Comparison of ENCODE assay signal across 11 cellular contexts in the genomic region with DNA sequence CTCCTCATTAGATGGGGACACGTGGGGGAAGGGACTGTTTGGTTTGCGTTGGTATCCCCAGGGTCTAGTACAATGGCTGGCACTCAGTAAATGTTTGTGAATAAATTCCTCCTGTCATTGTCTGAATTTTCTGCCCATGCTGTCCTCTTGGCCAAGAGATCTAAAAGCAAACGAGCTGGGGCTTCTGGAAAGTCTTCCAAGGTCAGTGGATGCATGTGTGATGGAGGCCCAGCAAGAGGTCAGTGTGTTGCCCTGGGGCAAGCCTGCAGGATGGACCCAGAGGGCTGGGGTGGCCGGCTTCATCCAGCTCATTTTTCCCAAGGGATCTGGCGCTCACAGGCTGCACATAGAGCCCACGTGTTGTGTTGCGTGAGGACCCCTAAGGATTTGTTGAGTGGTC. TPM values are rescaled to one million over a fixed set of nuclear protein-coding genes. Genes with fewer than 3 reads are reported as not detected.
DNase-seq lines count a peak whose midpoint lies in the region; ATAC-seq and TF ChIP-seq lines count a peak whose summit lies in the region.
"Had no signal": no experiment of that assay in that cellular context is flagged by ENCODE, and none has a peak within 500 bp of the region (broad histone marks: within the 10 kb centered on the region; RNA-seq: fewer than 3 reads in every experiment).

No MANE protein-coding gene starts in this region.

- peak overlapping the region; percentile 52 for H3K9ac ChIP-seq in mucosa of stomach (ENCODE audit: low read length)

- no peak overlapping the region for H3K4me3 Mint-ChIP-seq in activated CD8-positive, alpha-beta T cell treated with anti-CD3 and anti-CD28 coated beads, Interleukin-2, amount 10 ng/mL, durations not matched to agents 7 days and 5 days
- no peak overlapping the region for H3K4me3 Mint-ChIP-seq in activated CD8-positive, alpha-beta T cell treated with anti-CD3 and anti-CD28 coated beads for 36 hours
- H3K4me3 Mint-ChIP-seq: activated CD4-positive, alpha-beta memory T cell treated with anti-CD3 and anti-CD28 coated beads for 36 hours had no signal

- no peaks in the 10 kb centered on the region for H3K27me3 Mint-ChIP-seq in activated CD8-positive, alpha-beta T cell treated with anti-CD3 and anti-CD28 coated beads, Interleukin-2, amount 10 ng/mL, durations not matched to agents 7 days and 5 days (ENCODE audit: low read depth)
- H3K27me3 Mint-ChIP-seq in activated CD8-positive, alpha-beta T cell treated with anti-CD3 and anti-CD28 coated beads for 36 hours = no peaks in the 10 kb centered on the region
- H3K27me3 Mint-ChIP-seq: activated CD4-positive, alpha-beta memory T cell treated with anti-CD3 and anti-CD28 coated beads for 36 hours had no signal

- no peak overlapping the region for H3K4me3 ChIP-seq in mucosa of stomach (ENCODE audit: low read length)
- no peak overlapping the region for H3K4me3 ChIP-seq in tibial artery

- POLR2A ChIA-PET in activated CD8-positive, alpha-beta T cell treated with anti-CD3 and anti-CD28 coated beads, Interleukin-2, amount 10 ng/mL, durations not matched to agents 7 days and 5 days (lab: Charles Lee) = interaction anchor here (1.0 to 1.8 kb wide), 4 partner anchors 30 to 87 kb away, joined by 3 to 8 read pairs (median 4); partner anchors contain the start of gene JUN
- POLR2A ChIA-PET in activated CD8-positive, alpha-beta T cell treated with anti-CD3 and anti-CD28 coated beads for 36 hours (lab: Charles Lee) = interaction anchor here (1.0 to 2.0 kb wide), 4 partner anchors 11 to 70 kb away, joined by 3 to 9 read pairs (median 3); no protein-coding TSS in a partner anchor

- H3K4me1 ChIP-seq in mucosa of stomach (ENCODE audit: control insufficient read depth, insufficient read depth, low read length) (peaks cover 43% of the 10 kb centered on the region), tibial artery (peaks cover 0 to 35% (median 17%) of the 10 kb centered on the region in 4 donors)

- CTCF ChIA-PET in activated CD8-positive, alpha-beta T cell treated with anti-CD3 and anti-CD28 coated beads, Interleukin-2, amount 10 ng/mL, durations not matched to agents 7 days and 5 days (lab: Charles Lee) = no interaction called here
- CTCF ChIA-PET in activated CD8-positive, alpha-beta T cell treated with anti-CD3 and anti-CD28 coated beads for 36 hours (lab: Charles Lee) = no interaction called here

- H3K4me1 Mint-ChIP-seq in activated CD8-positive, alpha-beta T cell treated with anti-CD3 and anti-CD28 coated beads, Interleukin-2, amount 10 ng/mL, durations not matched to agents 7 days and 5 days (ENCODE audit: low read depth) = peaks cover 52% of the 10 kb centered on the region
- peaks cover 43% of the 10 kb centered on the region for H3K4me1 Mint-ChIP-seq in activated CD8-positive, alpha-beta T cell treated with anti-CD3 and anti-CD28 coated beads for 36 hours (ENCODE audit: low read depth)

- H3K27ac ChIP-seq in cingulate gyrus (ENCODE audit: low read depth, low read length) (peak overlapping the region; percentile 7), tibial artery (peak overlapping the region; percentile 84 to 86)

- H3K27me3 ChIP-seq in mucosa of stomach (ENCODE audit: control insufficient read depth, insufficient read depth, low read length) = no peaks in the 10 kb centered on the region
- no peaks in the 10 kb centered on the region for H3K27me3 ChIP-seq in tibial artery

- no peaks in the 10 kb centered on the region for H3K36me3 ChIP-seq in mucosa of stomach (ENCODE audit: control insufficient read depth, insufficient read depth, low read length)
- no peaks in the 10 kb centered on the region for H3K36me3 ChIP-seq in tibial artery

- peaks cover 5% of the 10 kb centered on the region for H3K36me3 Mint-ChIP-seq in activated CD8-positive, alpha-beta T cell treated with anti-CD3 and anti-CD28 coated beads, Interleukin-2, amount 10 ng/mL, durations not matched to agents 7 days and 5 days (ENCODE audit: low read depth)
- H3K36me3 Mint-ChIP-seq in activated CD8-positive, alpha-beta T cell treated with anti-CD3 and anti-CD28 coated beads for 36 hours (ENCODE audit: low read depth) = no peaks in the 10 kb centered on the region
- H3K36me3 Mint-ChIP-seq: activated CD4-positive, alpha-beta memory T cell treated with anti-CD3 and anti-CD28 coated beads for 36 hours; brain had no signal

- H3K9me3 ChIP-seq in mucosa of stomach (ENCODE audit: control insufficient read depth, low read length) (no peaks in the 10 kb centered on the region), tibial artery (no peaks in the 10 kb centered on the region)

- H3K27ac Mint-ChIP-seq in activated CD8-positive, alpha-beta T cell treated with anti-CD3 and anti-CD28 coated beads, Interleukin-2, amount 10 ng/mL, durations not matched to agents 7 days and 5 days = peak overlapping the region; percentile 43
- no peak overlapping the region for H3K27ac Mint-ChIP-seq in activated CD8-positive, alpha-beta T cell treated with anti-CD3 and anti-CD28 coated beads for 36 hours
- H3K27ac Mint-ChIP-seq: activated CD4-positive, alpha-beta memory T cell treated with anti-CD3 and anti-CD28 coated beads for 36 hours had no signal

- intact Hi-C loops in activated CD8-positive, alpha-beta T cell treated with anti-CD3 and anti-CD28 coated beads for 36 hours (cut with micrococcal nuclease) = no loop called here
- intact Hi-C loops in tibial artery (cut with DNase I; ENCODE audit: low total_unique reads) = no loop called here

- H3K9me3 Mint-ChIP-seq in activated CD8-positive, alpha-beta T cell treated with anti-CD3 and anti-CD28 coated beads, Interleukin-2, amount 10 ng/mL, durations not matched to agents 7 days and 5 days (ENCODE audit: insufficient read depth) = no peaks in the 10 kb centered on the region
- no peaks in the 10 kb centered on the region for H3K9me3 Mint-ChIP-seq in activated CD8-positive, alpha-beta T cell treated with anti-CD3 and anti-CD28 coated beads for 36 hours
- H3K9me3 Mint-ChIP-seq: activated CD4-positive, alpha-beta memory T cell treated with anti-CD3 and anti-CD28 coated beads for 36 hours had no signal

- no peak for TF ChIP-seq CTCF in activated CD8-positive, alpha-beta T cell treated with anti-CD3 and anti-CD28 coated beads for 36 hours (IDR thresholded peaks at IDR 0.05)
- TF ChIP-seq CTCF in tibial artery (IDR thresholded peaks at IDR 0.05) = no peak

- no peak for DNase-seq in activated CD8-positive, alpha-beta T cell treated with anti-CD3 and anti-CD28 coated beads, Interleukin-2, amount 10 ng/mL, durations not matched to agents 7 days and 5 days
- no peak for DNase-seq in activated CD8-positive, alpha-beta T cell treated with anti-CD3 and anti-CD28 coated beads for 36 hours
- DNase-seq in tibial artery (no peak), GF-D8 (lab: John Stamatoyannopoulos, UW) (no peak)
- DNase-seq: NCI-H187 treated with DMSO at 0.1 percent for 48 hours had no signal

- ATAC-seq in activated CD8-positive, alpha-beta T cell treated with anti-CD3 and anti-CD28 coated beads, Interleukin-2, amount 10 ng/mL, durations not matched to agents 7 days and 5 days = no peak
- no peak for ATAC-seq in activated CD8-positive, alpha-beta T cell treated with anti-CD3 and anti-CD28 coated beads for 36 hours
- ATAC-seq in GM19397 (IDR thresholded peaks at IDR 0.05; ENCODE audit: unreplicated experiment) = no peak
- no peak for ATAC-seq in HG03135 (IDR thresholded peaks at IDR 0.05; ENCODE audit: unreplicated experiment)

RNA-seq across cellular contexts. Expression of gene JUN, which starts 30.0 kb away (rescaled TPM):
- total RNA-seq in activated CD8-positive, alpha-beta T cell treated with anti-CD3 and anti-CD28 coated beads, Interleukin-2, amount 10 ng/mL, durations not matched to agents 7 days and 5 days = 100 to 1,000 TPM; 107 to 110 TPM
- 10 to 100 TPM; 51.4 to 53.2 TPM for total RNA-seq in activated CD8-positive, alpha-beta T cell treated with anti-CD3 and anti-CD28 coated beads for 36 hours
